ENCODE assay signal across 28 cellular contexts in the genomic region with DNA sequence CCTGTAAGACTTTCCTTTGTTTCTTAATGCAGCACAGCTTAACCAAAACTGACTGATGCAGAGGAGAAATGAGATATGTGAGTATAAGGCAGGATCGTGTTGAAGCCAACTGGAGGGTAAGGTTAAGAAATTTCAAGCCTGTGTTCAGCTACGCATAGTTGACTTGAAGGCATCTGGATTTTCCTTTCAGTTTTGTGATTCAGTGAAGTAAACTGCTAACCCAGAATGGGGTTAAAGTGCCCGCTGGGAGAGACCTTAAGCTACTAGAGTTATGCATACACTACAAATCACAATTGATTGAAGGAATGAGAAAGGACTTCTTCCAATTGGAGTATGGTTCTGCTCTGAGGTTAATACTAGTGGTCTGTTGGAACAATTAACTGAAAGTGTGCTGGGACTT. TPM values are rescaled to one million over a fixed set of nuclear protein-coding genes. Genes with fewer than 3 reads are reported as not detected.
"Had no signal": no experiment of that assay in that cellular context is flagged by ENCODE, and none has a peak within 500 bp of the region (broad histone marks: within the 10 kb centered on the region; RNA-seq: fewer than 3 reads in every experiment).

No MANE protein-coding gene starts in this region.

- H3K36me3 ChIP-seq: brain microvascular endothelial cell, colonic mucosa had no signal

- H3K4me1 Mint-ChIP-seq: activated CD4-positive, alpha-beta memory T cell treated with anti-CD3 and anti-CD28 coated beads, Interleukin-2, amount 10 ng/mL, durations not matched to agents 7 days and 5 days; activated CD4-positive, alpha-beta T cell treated with anti-CD3 and anti-CD28 coated beads, Interleukin-2, amount 10 ng/mL, durations not matched to agents 7 days and 5 days; activated naive CD4-positive, alpha-beta T cell treated with anti-CD3 and anti-CD28 coated beads, Interleukin-2, amount 10 ng/mL, durations not matched to agents 7 days and 5 days; central memory CD8-positive, alpha-beta T cell had no signal

- ATAC-seq: activated naive CD4-positive, alpha-beta T cell treated with anti-CD3 and anti-CD28 coated beads, Interleukin-2, amount 50 U/mL, for 72 hours; activated T-cell treated with anti-CD3 and anti-CD28 coated beads, Interleukin-2, amount 50 U/mL, for 72 hours; esophagus mucosa had no signal

- H3K4me3 Mint-ChIP-seq: activated CD4-positive, alpha-beta memory T cell treated with anti-CD3 and anti-CD28 coated beads, Interleukin-2, amount 10 ng/mL, durations not matched to agents 7 days and 5 days; activated CD4-positive, alpha-beta T cell treated with anti-CD3 and anti-CD28 coated beads, Interleukin-2, amount 10 ng/mL, durations not matched to agents 7 days and 5 days; activated naive CD4-positive, alpha-beta T cell treated with anti-CD3 and anti-CD28 coated beads, Interleukin-2, amount 10 ng/mL, durations not matched to agents 7 days and 5 days; activated T-cell treated with anti-CD3 and anti-CD28 coated beads, Interleukin-2, amount 50 U/mL, for 24 hours; activated T-cell treated with anti-CD3 and anti-CD28 coated beads, Interleukin-2, amount 50 U/mL, for 72 hours; central memory CD8-positive, alpha-beta T cell had no signal

- DNase-seq: activated CD4-positive, alpha-beta memory T cell treated with anti-CD3 and anti-CD28 coated beads, Interleukin-2, amount 10 ng/mL, durations not matched to agents 7 days and 5 days; activated CD4-positive, alpha-beta T cell treated with anti-CD3 and anti-CD28 coated beads for 1 hour; activated CD4-positive, alpha-beta T cell treated with anti-CD3 and anti-CD28 coated beads for 4 hours; activated CD4-positive, alpha-beta T cell treated with anti-CD3 and anti-CD28 coated beads, Interleukin-2, amount 10 ng/mL, durations not matched to agents 7 days and 5 days; activated CD4-positive, alpha-beta T cell treated with anti-CD3 and anti-CD28 coated beads, Interleukin-2, amount 50 U/mL, for 4 hours; activated CD8-positive, alpha-beta memory T cell treated with anti-CD3 and anti-CD28 coated beads, Interleukin-2, amount 50 U/mL, for 48 hours; activated gamma-delta T cell; activated naive CD4-positive, alpha-beta T cell; activated naive CD4-positive, alpha-beta T cell treated with anti-CD3 and anti-CD28 coated beads, Interleukin-2, amount 10 ng/mL, durations not matched to agents 7 days and 5 days; activated T-cell treated with anti-CD3 and anti-CD28 coated beads for 4 hours; activated T-cell treated with anti-CD3 and anti-CD28 coated beads, Interleukin-2, amount 50 U/mL, for 24 hours; activated T-cell treated with anti-CD3 and anti-CD28 coated beads, Interleukin-2, amount 50 U/mL, for 72 hours; amniotic stem cell; anterior cingulate cortex; brain microvascular endothelial cell; colonic mucosa; effector CD8-positive, alpha-beta T cell; foreskin fibroblast; head of caudate nucleus; T-helper 2 cell had no signal

- H3K9me3 Mint-ChIP-seq: activated CD4-positive, alpha-beta memory T cell treated with anti-CD3 and anti-CD28 coated beads, Interleukin-2, amount 10 ng/mL, durations not matched to agents 7 days and 5 days; activated CD4-positive, alpha-beta T cell treated with anti-CD3 and anti-CD28 coated beads, Interleukin-2, amount 10 ng/mL, durations not matched to agents 7 days and 5 days; activated naive CD4-positive, alpha-beta T cell treated with anti-CD3 and anti-CD28 coated beads, Interleukin-2, amount 10 ng/mL, durations not matched to agents 7 days and 5 days; activated naive CD4-positive, alpha-beta T cell treated with anti-CD3 and anti-CD28 coated beads, Interleukin-2, amount 50 U/mL, for 72 hours; activated T-cell treated with anti-CD3 and anti-CD28 coated beads, Interleukin-2, amount 50 U/mL, for 24 hours; activated T-cell treated with anti-CD3 and anti-CD28 coated beads, Interleukin-2, amount 50 U/mL, for 72 hours had no signal

- H3K27ac ChIP-seq: brain microvascular endothelial cell, colonic mucosa, epithelial cell of prostate had no signal

- H3K27me3 ChIP-seq: brain microvascular endothelial cell, colonic mucosa had no signal

- H3K4me3 ChIP-seq: colonic mucosa had no signal

- H3K9me3 ChIP-seq: colonic mucosa had no signal

- H3K36me3 Mint-ChIP-seq: activated naive CD4-positive, alpha-beta T cell treated with anti-CD3 and anti-CD28 coated beads, Interleukin-2, amount 10 ng/mL, durations not matched to agents 7 days and 5 days; activated naive CD4-positive, alpha-beta T cell treated with anti-CD3 and anti-CD28 coated beads, Interleukin-2, amount 50 U/mL, for 72 hours had no signal

- H3K27ac Mint-ChIP-seq: activated CD4-positive, alpha-beta memory T cell treated with anti-CD3 and anti-CD28 coated beads, Interleukin-2, amount 10 ng/mL, durations not matched to agents 7 days and 5 days; activated CD4-positive, alpha-beta T cell treated with anti-CD3 and anti-CD28 coated beads, Interleukin-2, amount 10 ng/mL, durations not matched to agents 7 days and 5 days; activated naive CD4-positive, alpha-beta T cell treated with anti-CD3 and anti-CD28 coated beads, Interleukin-2, amount 10 ng/mL, durations not matched to agents 7 days and 5 days; activated naive CD4-positive, alpha-beta T cell treated with anti-CD3 and anti-CD28 coated beads, Interleukin-2, amount 50 U/mL, for 72 hours; activated T-cell treated with anti-CD3 and anti-CD28 coated beads, Interleukin-2, amount 50 U/mL, for 24 hours; activated T-cell treated with anti-CD3 and anti-CD28 coated beads, Interleukin-2, amount 50 U/mL, for 72 hours had no signal

- H3K4me1 ChIP-seq: colonic mucosa had no signal

RNA-seq across cellular contexts. Expression of a gene that starts 22.6 kb away (rescaled TPM):
- total RNA-seq: activated CD4-positive, alpha-beta memory T cell treated with anti-CD3 and anti-CD28 coated beads, Interleukin-2, amount 10 ng/mL, durations not matched to agents 7 days and 5 days; activated CD4-positive, alpha-beta T cell treated with anti-CD3 and anti-CD28 coated beads, Interleukin-2, amount 10 ng/mL, durations not matched to agents 7 days and 5 days; activated naive CD4-positive, alpha-beta T cell treated with anti-CD3 and anti-CD28 coated beads, Interleukin-2, amount 50 U/mL, for 72 hours; bronchial epithelial cell; dermis microvascular lymphatic vessel endothelial cell; T-helper 1 cell treated with Interleukin-12 subunit alpha and Interleukin-12 subunit beta and Interleukin-4 antibody, amounts not matched to agents 30 ng/mL and 1 ng/mL, for 36 hours had no signal
- polyA plus RNA-seq: endothelial cell of umbilical vein had no signal
